ENCODE assay signal across 21 cellular contexts in the genomic region with DNA sequence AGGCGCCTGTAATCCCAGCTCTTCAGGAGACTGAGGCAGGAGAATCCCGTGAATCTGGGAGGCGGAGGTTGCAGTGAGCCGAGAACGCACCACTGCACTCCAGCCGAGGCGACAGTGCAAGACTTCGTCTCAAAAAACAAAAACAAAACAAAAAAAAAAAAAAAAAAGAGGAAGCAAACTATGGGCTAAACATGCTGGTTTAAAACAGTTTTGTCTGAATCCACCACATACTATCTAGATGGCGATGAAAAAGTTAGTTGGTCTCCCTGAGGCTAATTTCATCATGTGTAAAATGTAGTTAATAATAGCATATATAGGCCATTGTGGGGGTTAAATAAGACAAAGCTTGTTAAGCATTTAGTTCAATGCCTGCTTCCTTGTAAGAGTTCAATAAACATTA.
DNase-seq lines count a peak whose midpoint lies in the region; ATAC-seq and TF ChIP-seq lines count a peak whose summit lies in the region.
"Had no signal": no experiment of that assay in that cellular context is flagged by ENCODE, and none has a peak within 500 bp of the region (broad histone marks: within the 10 kb centered on the region; RNA-seq: fewer than 3 reads in every experiment).

No MANE protein-coding gene starts in this region.

- H2AFZ ChIP-seq in OCI-LY7 (ENCODE audit: low read length): peak overlapping the region; percentile 86

- CTCF ChIA-PET in OCI-LY7 (lab: Charles Lee; ENCODE audit: unreplicated experiment): no interaction called here
- CTCF ChIA-PET in GM10248 (lab: Yijun Ruan, JAX): no interaction called here

- H3K4me3 ChIP-seq in DOHH2 (ENCODE audit: low read length) (peak overlapping the region; percentile 51), OCI-LY7 (ENCODE audit: low read depth, low read length, poor library complexity, severe bottlenecking) (peak overlapping the region; percentile 44), endodermal cell (ENCODE audit: low read length) (no peak overlapping the region)
- H3K4me3 ChIP-seq: K562 had no signal

- POLR2A ChIA-PET in OCI-LY7 (lab: Charles Lee): interaction anchor here (0.5 kb wide), 1 partner anchor 123 kb away, joined by 5 read pairs; no protein-coding TSS in a partner anchor
- POLR2A ChIA-PET in GM10248 (lab: Yijun Ruan, JAX): no interaction called here

- H3K4me1 ChIP-seq in DOHH2 (ENCODE audit: control insufficient read depth, low read length) (peaks cover 95% of the 10 kb centered on the region), OCI-LY7 (ENCODE audit: insufficient read depth, low read length, poor library complexity, severe bottlenecking) (peaks cover 12% of the 10 kb centered on the region), endodermal cell (ENCODE audit: control insufficient read depth, insufficient read depth, low read length) (no peaks in the 10 kb centered on the region)
- H3K4me1 ChIP-seq: Caco-2 had no signal

- no peak overlapping the region for H3K9ac ChIP-seq in endodermal cell (ENCODE audit: extremely low read depth, low read length, poor library complexity, severe bottlenecking)
- H3K9ac ChIP-seq: SK-N-SH had no signal

- H3K27ac ChIP-seq in DOHH2 (ENCODE audit: low read depth, low read length) (peak overlapping the region; percentile 90), OCI-LY7 (ENCODE audit: low read depth, low read length, poor library complexity, severe bottlenecking) (peak overlapping the region; percentile 45), endodermal cell (ENCODE audit: low read depth, low read length) (no peak overlapping the region)
- H3K27ac ChIP-seq: 22Rv1, C4-2B had no signal

- H3K9me3 Mint-ChIP-seq in endodermal cell: no peaks in the 10 kb centered on the region
- no peaks in the 10 kb centered on the region for H3K9me3 Mint-ChIP-seq in activated T-helper 1 cell treated with anti-CD3 and anti-CD28 coated beads, Interleukin-12 subunit alpha, Interleukin-12 subunit beta, Interleukin-2, Interleukin-4 antibody, amounts not matched to agents 30 ng/mL and 10 ng/mL and 1 ng/mL, durations not matched to agents 14 hours and 24 hours and 36 hours
- H3K9me3 Mint-ChIP-seq: CD8-positive, alpha-beta T cell had no signal

- no peaks in the 10 kb centered on the region for H3F3A ChIP-seq in DOHH2 (ENCODE audit: control insufficient read depth, insufficient read depth)

- no peaks in the 10 kb centered on the region for H3K9me3 ChIP-seq in DOHH2 (ENCODE audit: control insufficient read depth, insufficient read depth, low read length)
- no peaks in the 10 kb centered on the region for H3K9me3 ChIP-seq in OCI-LY7 (ENCODE audit: low read length)
- H3K9me3 ChIP-seq in endodermal cell (ENCODE audit: control insufficient read depth, low read length): no peaks in the 10 kb centered on the region
- H3K9me3 ChIP-seq: Caco-2, SK-N-SH had no signal

- H3K4me2 ChIP-seq in DOHH2 (ENCODE audit: low read length) (peak overlapping the region; percentile 60), OCI-LY7 (ENCODE audit: low read length) (peak overlapping the region; percentile 64)
- H3K4me2 ChIP-seq: SK-N-SH had no signal

- 99% methylated on average over 4 of the region's 9 CpGs; no CpG with 5 or more reads in 1 of the 2 experiments for WGBS in endodermal cell (ENCODE audit: insufficient coverage in 1 of 2, insufficient read length in 1 of 2), 2 experiments

- no peaks in the 10 kb centered on the region for H3K36me3 ChIP-seq in DOHH2 (ENCODE audit: control insufficient read depth, low read length)
- H3K36me3 ChIP-seq in OCI-LY7 (ENCODE audit: insufficient read depth, low read length): no peaks in the 10 kb centered on the region
- H3K36me3 ChIP-seq in endodermal cell (ENCODE audit: control insufficient read depth, insufficient read depth, low read length): no peaks in the 10 kb centered on the region

- H3K27me3 ChIP-seq in DOHH2 (ENCODE audit: control insufficient read depth, low read length) (no peaks in the 10 kb centered on the region), endodermal cell (ENCODE audit: control insufficient read depth, insufficient read depth, low read length, poor library complexity, severe bottlenecking) (no peaks in the 10 kb centered on the region)

- H3K9me2 ChIP-seq in DOHH2 (replicated peaks; ENCODE audit: control insufficient read depth, low read length) (no peaks in the 10 kb centered on the region), OCI-LY7 (ENCODE audit: insufficient read depth, low read length) (no peaks in the 10 kb centered on the region)
- H3K9me2 ChIP-seq: SK-N-SH had no signal

- H4K20me1 ChIP-seq in DOHH2 (ENCODE audit: control insufficient read depth, insufficient read depth, low read depth, low read length): no peaks in the 10 kb centered on the region
- no peaks in the 10 kb centered on the region for H4K20me1 ChIP-seq in OCI-LY7 (ENCODE audit: insufficient read depth, low read length)

- intact Hi-C loops in OCI-LY7 (cut with micrococcal nuclease; ENCODE audit: unreplicated experiment): no loop called here
- intact Hi-C loops in activated T-helper 1 cell treated with anti-CD3 and anti-CD28 coated beads, Interleukin-12 subunit alpha, Interleukin-12 subunit beta, Interleukin-2, Interleukin-4 antibody, amounts not matched to agents 30 ng/mL and 10 ng/mL and 1 ng/mL, durations not matched to agents 14 hours and 24 hours and 36 hours (cut with micrococcal nuclease): no loop called here

- peak overlapping the region; percentile 13 for H3K27ac Mint-ChIP-seq in endodermal cell
- H3K27ac Mint-ChIP-seq in activated T-helper 1 cell treated with anti-CD3 and anti-CD28 coated beads, Interleukin-12 subunit alpha, Interleukin-12 subunit beta, Interleukin-2, Interleukin-4 antibody, amounts not matched to agents 30 ng/mL and 10 ng/mL and 1 ng/mL, durations not matched to agents 14 hours and 24 hours and 36 hours: no peak overlapping the region
- H3K27ac Mint-ChIP-seq: B cell; CD8-positive, alpha-beta T cell had no signal

- DNase-seq in OCI-LY7 (ENCODE audit: low spot score): peak; percentile 22
- DNase-seq in endodermal cell: no peak
- no peak for DNase-seq in GM10248 (ENCODE audit: extremely low spot score)
- DNase-seq in activated T-helper 1 cell treated with anti-CD3 and anti-CD28 coated beads, Interleukin-12 subunit alpha, Interleukin-12 subunit beta, Interleukin-2, Interleukin-4 antibody, amounts not matched to agents 30 ng/mL and 10 ng/mL and 1 ng/mL, durations not matched to agents 14 hours and 24 hours and 36 hours (ENCODE audit: low spot score): no peak
- DNase-seq in stimulated activated CD4-positive, alpha-beta T cell treated with anti-CD3 and anti-CD28 coated beads, Interleukin-2, amount 100 ng/mL, for 24 hours: no peak
- DNase-seq: Caco-2; CD8-positive, alpha-beta T cell; EL; GDM1; GOT3; NCI-H2029 treated with DMSO at 0.1 percent for 48 hours; NCI-H446 treated with DMSO at 0.1 percent for 48 hours; NCI-H526 treated with DMSO at 0.1 percent for 48 hours; SK-N-SH had no signal

- H3K27me3 Mint-ChIP-seq in endodermal cell (ENCODE audit: insufficient read depth): no peaks in the 10 kb centered on the region
- no peaks in the 10 kb centered on the region for H3K27me3 Mint-ChIP-seq in activated T-helper 1 cell treated with anti-CD3 and anti-CD28 coated beads, Interleukin-12 subunit alpha, Interleukin-12 subunit beta, Interleukin-2, Interleukin-4 antibody, amounts not matched to agents 30 ng/mL and 10 ng/mL and 1 ng/mL, durations not matched to agents 14 hours and 24 hours and 36 hours (ENCODE audit: insufficient read depth)
- H3K27me3 Mint-ChIP-seq: B cell had no signal

- H3K36me3 Mint-ChIP-seq in endodermal cell (ENCODE audit: low read depth): peaks cover 23% of the 10 kb centered on the region
- no peaks in the 10 kb centered on the region for H3K36me3 Mint-ChIP-seq in activated T-helper 1 cell treated with anti-CD3 and anti-CD28 coated beads, Interleukin-12 subunit alpha, Interleukin-12 subunit beta, Interleukin-2, Interleukin-4 antibody, amounts not matched to agents 30 ng/mL and 10 ng/mL and 1 ng/mL, durations not matched to agents 14 hours and 24 hours and 36 hours (ENCODE audit: low read depth)

- H3K79me2 ChIP-seq in DOHH2 (ENCODE audit: control insufficient read depth, low read length) (no peaks in the 10 kb centered on the region), OCI-LY7 (ENCODE audit: insufficient read depth, low read depth, low read length) (no peaks in the 10 kb centered on the region)

- H3K4me3 Mint-ChIP-seq in endodermal cell: no peak overlapping the region
- no peak overlapping the region for H3K4me3 Mint-ChIP-seq in activated T-helper 1 cell treated with anti-CD3 and anti-CD28 coated beads, Interleukin-12 subunit alpha, Interleukin-12 subunit beta, Interleukin-2, Interleukin-4 antibody, amounts not matched to agents 30 ng/mL and 10 ng/mL and 1 ng/mL, durations not matched to agents 14 hours and 24 hours and 36 hours
- H3K4me3 Mint-ChIP-seq: B cell; CD8-positive, alpha-beta T cell had no signal

- ATAC-seq in HG02885 (IDR thresholded peaks at IDR 0.05; ENCODE audit: poor library complexity, unreplicated experiment): peak; percentile 44
- ATAC-seq: CD8-positive, alpha-beta T cell; HCT116; K562 had no signal

- TF ChIP-seq CTCF in DOHH2 (IDR thresholded peaks at IDR 0.05; ENCODE audit: low read depth, low read length, poor library complexity, severe bottlenecking) (no peak), OCI-LY7 (conservative IDR thresholded peaks at IDR 0.05; ENCODE audit: low read length) (no peak), endodermal cell (conservative IDR thresholded peaks at IDR 0.05) (no peak), GM10248 (IDR thresholded peaks at IDR 0.05; ENCODE audit: control extremely low read depth, extremely low read depth, low read depth, missing control alignments) (no peak)

- no peaks in the 10 kb centered on the region for H3K4me1 Mint-ChIP-seq in endodermal cell
- no peaks in the 10 kb centered on the region for H3K4me1 Mint-ChIP-seq in activated T-helper 1 cell treated with anti-CD3 and anti-CD28 coated beads, Interleukin-12 subunit alpha, Interleukin-12 subunit beta, Interleukin-2, Interleukin-4 antibody, amounts not matched to agents 30 ng/mL and 10 ng/mL and 1 ng/mL, durations not matched to agents 14 hours and 24 hours and 36 hours (ENCODE audit: low read depth)

- BruUV-seq in OCI-LY7 (replicated peaks; lab: Mats Ljungman, UMichigan): no TSS peak
